ENCODE assay signal across 8 cellular contexts in genomic region chr19:11090264-11091032, GRCh38. TPM values are rescaled to one million over a fixed set of nuclear protein-coding genes. Genes with fewer than 3 reads are reported as not detected.
A peak's percentile ranks its signal among the peaks of the same experiment; 100 is the strongest.
DNase-seq lines count a peak whose midpoint lies in the region; TF ChIP-seq lines count a peak whose summit lies in the region.

No MANE protein-coding gene starts in this region.

- DNase-seq in GDM1 (lab: John Stamatoyannopoulos, UW) (peak; percentile 94), HFF-Myc (ENCODE audit: extremely low read depth, low read depth) (peak; percentile 73), NB4 (ENCODE audit: low read depth) (peak; percentile 99), SK-N-DZ (ENCODE audit: low spot score) (peak; percentile 96), germinal center (ENCODE audit: low spot score) (peak; percentile 91), non-pigmented ciliary epithelial cell (ENCODE audit: low read depth) (peak; percentile 67), substantia nigra (lab: John Stamatoyannopoulos, UW) (peak; percentile 55 to 98 (median 94))
- peak; percentile 98 for DNase-seq in activated naive CD4-positive, alpha-beta T cell treated with anti-CD3 and anti-CD28 coated beads, Interleukin-2, amount 50 U/mL, for 16 hours

- H3K27ac ChIP-seq in substantia nigra (ENCODE audit: low read depth, low read length, poor library complexity, severe bottlenecking): peak overlapping the region; percentile 91

- no peak for TF ChIP-seq CTCF in HFF-Myc (IDR thresholded peaks at IDR 0.05; ENCODE audit: low read depth, low read length, missing control alignments)
- no peak for TF ChIP-seq CTCF in NB4 (IDR thresholded peaks at IDR 0.05; ENCODE audit: low read depth, low read length)

- H3K4me3 ChIP-seq in HFF-Myc (replicated peaks; ENCODE audit: low read depth, low read length) (peak overlapping the region; percentile 93), NB4 (ENCODE audit: low read depth, low read length) (peak overlapping the region; percentile 95)

- TF ChIP-seq POLR2A in NB4 (IDR thresholded peaks at IDR 0.05; ENCODE audit: extremely low read depth, insufficient read length): peak; percentile 86

RNA-seq across cellular contexts. Expression of gene LDLR, which starts 1.2 kb away (rescaled TPM):
- 23.7 and 27.5 TPM in 2 replicates for polyA plus RNA-seq in SK-N-DZ (2014; cell fraction: cytosol; rRNA removed)
- 14.4 and 19.8 TPM in 2 replicates for polyA plus RNA-seq in SK-N-DZ (2014; cell fraction: nucleus; rRNA removed)

Comparison
In these comparisons a context has a peak if more than half of its experiments do, and no peak if none do; other contexts are left out.
1. Peak in every context shown above with its lines: DNase-seq, H3K4me3 ChIP-seq and H3K27ac ChIP-seq.